In the genomic region with DNA sequence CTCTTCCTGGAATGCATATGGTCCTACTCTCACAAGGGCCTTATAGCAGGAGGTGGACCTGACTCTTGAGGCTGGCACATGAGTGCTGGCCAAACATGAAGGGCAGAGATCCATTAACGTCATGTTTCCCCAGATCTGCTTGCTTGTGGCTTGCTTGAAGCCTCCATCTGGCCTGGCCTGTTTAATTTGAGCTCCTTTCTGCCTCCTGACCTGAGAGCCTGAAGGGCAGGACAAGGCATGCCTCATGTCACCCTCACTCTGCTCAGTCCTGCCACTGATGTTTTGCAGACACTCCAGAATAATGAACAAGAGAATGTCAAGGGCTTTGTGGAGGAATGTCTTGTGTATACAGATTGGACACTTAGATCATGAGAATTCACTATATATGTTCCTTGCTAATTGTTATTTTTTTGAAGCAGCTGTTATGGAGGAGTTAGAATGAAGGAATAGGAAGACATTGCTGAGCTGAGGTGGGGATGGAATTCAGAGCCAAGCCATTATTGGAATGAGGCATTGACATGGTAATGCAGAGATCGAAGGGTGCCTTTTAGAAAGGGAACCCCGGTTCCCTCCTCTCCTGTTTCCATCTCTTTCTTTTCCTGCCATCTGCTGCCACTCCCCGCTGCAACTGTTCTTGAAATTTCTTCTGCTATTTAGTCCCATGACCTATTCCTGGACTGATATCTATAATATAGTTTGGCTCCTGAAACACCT, we compare ENCODE assay signal across 28 cellular contexts.
"Had no signal": no experiment of that assay in that cellular context is flagged by ENCODE, and none has a peak within 500 bp of the region (broad histone marks: within the 10 kb centered on the region; RNA-seq: fewer than 3 reads in every experiment).

No MANE protein-coding gene starts in this region.

- ATAC-seq: esophagus mucosa, sciatic nerve had no signal

- H3K36me3 Mint-ChIP-seq: activated CD4-positive, alpha-beta memory T cell treated with anti-CD3 and anti-CD28 coated beads for 36 hours; activated naive CD4-positive, alpha-beta T cell treated with anti-CD3 and anti-CD28 coated beads, Interleukin-2, amount 10 ng/mL, durations not matched to agents 7 days and 5 days; activated naive CD8-positive, alpha-beta T cell treated with anti-CD3 and anti-CD28 coated beads, Interleukin-2, amount 10 ng/mL, durations not matched to agents 7 days and 5 days; mesothelial cell of epicardium; naive B cell had no signal

- H3K4me1 Mint-ChIP-seq: activated CD4-positive, alpha-beta T cell treated with anti-CD3 and anti-CD28 coated beads, Interleukin-2, amount 10 ng/mL, durations not matched to agents 24 days and 14 days; activated naive CD4-positive, alpha-beta T cell treated with anti-CD3 and anti-CD28 coated beads, Interleukin-2, amount 10 ng/mL, durations not matched to agents 7 days and 5 days; activated naive CD8-positive, alpha-beta T cell treated with anti-CD3 and anti-CD28 coated beads, Interleukin-2, amount 10 ng/mL, durations not matched to agents 7 days and 5 days; endodermal cell; mesothelial cell of epicardium; naive B cell had no signal

- H3K4me3 Mint-ChIP-seq: activated CD4-positive, alpha-beta memory T cell treated with anti-CD3 and anti-CD28 coated beads for 36 hours; activated CD4-positive, alpha-beta T cell treated with anti-CD3 and anti-CD28 coated beads, Interleukin-2, amount 10 ng/mL, durations not matched to agents 24 days and 14 days; activated naive CD4-positive, alpha-beta T cell treated with anti-CD3 and anti-CD28 coated beads, Interleukin-2, amount 10 ng/mL, durations not matched to agents 7 days and 5 days; activated naive CD8-positive, alpha-beta T cell treated with anti-CD3 and anti-CD28 coated beads, Interleukin-2, amount 10 ng/mL, durations not matched to agents 7 days and 5 days; activated T-cell treated with anti-CD3 and anti-CD28 coated beads, Interleukin-2, amount 50 U/mL, for 24 hours; dendritic cell treated with granulocyte-macrophage colony-stimulating factor and Interleukin-4, amounts not matched to agents 40 ng/mL and 50 ng/mL, for 4 days; endodermal cell; mesothelial cell of epicardium; naive B cell; nephron progenitor cell; stimulated activated naive CD8-positive, alpha-beta T cell treated with anti-CD3 and anti-CD28 coated beads, Interleukin-15, Interleukin-2, amounts not matched to agents 100 ng/mL and 50 ng/mL, for 24 hours; T-helper 1 cell treated with Interleukin-12 subunit alpha and Interleukin-12 subunit beta and Interleukin-4 antibody, amounts not matched to agents 30 μg/mL and 1 μg/mL, for 36 hours had no signal

- H3K27me3 Mint-ChIP-seq: activated CD4-positive, alpha-beta memory T cell treated with anti-CD3 and anti-CD28 coated beads for 36 hours; activated CD4-positive, alpha-beta T cell treated with anti-CD3 and anti-CD28 coated beads, Interleukin-2, amount 10 ng/mL, durations not matched to agents 24 days and 14 days; activated naive CD4-positive, alpha-beta T cell treated with anti-CD3 and anti-CD28 coated beads, Interleukin-2, amount 10 ng/mL, durations not matched to agents 7 days and 5 days; activated naive CD8-positive, alpha-beta T cell treated with anti-CD3 and anti-CD28 coated beads, Interleukin-2, amount 10 ng/mL, durations not matched to agents 7 days and 5 days; activated T-cell treated with anti-CD3 and anti-CD28 coated beads, Interleukin-2, amount 50 U/mL, for 24 hours; dendritic cell treated with granulocyte-macrophage colony-stimulating factor and Interleukin-4, amounts not matched to agents 40 ng/mL and 50 ng/mL, for 4 days had no signal

- H3K36me3 ChIP-seq: brain microvascular endothelial cell, neutrophil, WERI-Rb-1 had no signal

- H3K27ac Mint-ChIP-seq: activated CD4-positive, alpha-beta memory T cell treated with anti-CD3 and anti-CD28 coated beads for 36 hours; activated CD4-positive, alpha-beta T cell treated with anti-CD3 and anti-CD28 coated beads, Interleukin-2, amount 10 ng/mL, durations not matched to agents 24 days and 14 days; activated naive CD4-positive, alpha-beta T cell treated with anti-CD3 and anti-CD28 coated beads, Interleukin-2, amount 10 ng/mL, durations not matched to agents 7 days and 5 days; activated naive CD8-positive, alpha-beta T cell treated with anti-CD3 and anti-CD28 coated beads, Interleukin-2, amount 10 ng/mL, durations not matched to agents 7 days and 5 days; activated T-cell treated with anti-CD3 and anti-CD28 coated beads, Interleukin-2, amount 50 U/mL, for 24 hours; dendritic cell treated with granulocyte-macrophage colony-stimulating factor and Interleukin-4, amounts not matched to agents 40 ng/mL and 50 ng/mL, for 4 days; endodermal cell; mesothelial cell of epicardium; naive B cell; nephron progenitor cell; stimulated activated naive CD8-positive, alpha-beta T cell treated with anti-CD3 and anti-CD28 coated beads, Interleukin-15, Interleukin-2, amounts not matched to agents 100 ng/mL and 50 ng/mL, for 24 hours; T-helper 1 cell treated with Interleukin-12 subunit alpha and Interleukin-12 subunit beta and Interleukin-4 antibody, amounts not matched to agents 30 μg/mL and 1 μg/mL, for 36 hours had no signal

- H3K4me3 ChIP-seq: skin epidermis had no signal

- H3K9me3 Mint-ChIP-seq: activated CD4-positive, alpha-beta memory T cell treated with anti-CD3 and anti-CD28 coated beads for 36 hours; activated CD4-positive, alpha-beta T cell treated with anti-CD3 and anti-CD28 coated beads, Interleukin-2, amount 10 ng/mL, durations not matched to agents 24 days and 14 days; activated naive CD4-positive, alpha-beta T cell treated with anti-CD3 and anti-CD28 coated beads, Interleukin-2, amount 10 ng/mL, durations not matched to agents 7 days and 5 days; activated naive CD8-positive, alpha-beta T cell treated with anti-CD3 and anti-CD28 coated beads, Interleukin-2, amount 10 ng/mL, durations not matched to agents 7 days and 5 days; activated T-cell treated with anti-CD3 and anti-CD28 coated beads, Interleukin-2, amount 50 U/mL, for 24 hours; endodermal cell; stimulated activated naive CD8-positive, alpha-beta T cell treated with anti-CD3 and anti-CD28 coated beads, Interleukin-15, Interleukin-2, amounts not matched to agents 100 ng/mL and 50 ng/mL, for 24 hours; T-helper 1 cell treated with Interleukin-12 subunit alpha and Interleukin-12 subunit beta and Interleukin-4 antibody, amounts not matched to agents 30 μg/mL and 1 μg/mL, for 36 hours had no signal

- H3K9me3 ChIP-seq: neutrophil had no signal

- H3K27me3 ChIP-seq: brain microvascular endothelial cell, neutrophil had no signal

- DNase-seq: activated CD4-positive, alpha-beta memory T cell treated with anti-CD3 and anti-CD28 coated beads for 36 hours; activated CD4-positive, alpha-beta T cell treated with anti-CD3 and anti-CD28 coated beads, Interleukin-2, amount 10 ng/mL, durations not matched to agents 24 days and 14 days; activated CD4-positive, CD25-positive, alpha-beta regulatory T cell treated with anti-CD3 and anti-CD28 coated beads, Interleukin-2, amount 50 U/mL, for 72 hours; activated CD8-positive, alpha-beta memory T cell treated with anti-CD3 and anti-CD28 coated beads, Interleukin-2, amount 50 U/mL, for 48 hours; activated gamma-delta T cell; activated naive CD4-positive, alpha-beta T cell treated with anti-CD3 and anti-CD28 coated beads, Interleukin-2, amount 10 ng/mL, durations not matched to agents 7 days and 5 days; activated naive CD8-positive, alpha-beta T cell treated with anti-CD3 and anti-CD28 coated beads, Interleukin-2, amount 10 ng/mL, durations not matched to agents 7 days and 5 days; activated T-cell treated with anti-CD3 and anti-CD28 coated beads, Interleukin-2, amount 50 U/mL, for 24 hours; amniotic stem cell; brain microvascular endothelial cell; central memory CD4-positive, alpha-beta T cell; endodermal cell; foreskin fibroblast; head of caudate nucleus; naive B cell; nephron progenitor cell; stimulated activated CD4-positive, alpha-beta T cell treated with anti-CD3 and anti-CD28 coated beads, Interleukin-12 subunit alpha, Interleukin-12 subunit beta, amount 100 ng/mL, for 4 hours; stimulated activated CD4-positive, alpha-beta T cell treated with anti-CD3 and anti-CD28 coated beads, Interleukin-4, amount 100 ng/mL, for 1 hour; T-helper 9 cell; WERI-Rb-1 had no signal

- H3K27ac ChIP-seq: brain microvascular endothelial cell, neutrophil, skin epidermis, WERI-Rb-1 had no signal
